Comparison of ENCODE assay signal across 31 cellular contexts in genomic region chr11:132650969-132651720, GRCh38.
"Had no signal": no experiment of that assay in that cellular context is flagged by ENCODE, and none has a peak within 500 bp of the region (broad histone marks: within the 10 kb centered on the region; RNA-seq: fewer than 3 reads in every experiment).

No MANE protein-coding gene starts in this region.

- H3K4me3 ChIP-seq: adrenal gland, ascending aorta, cardiac muscle cell, colonic mucosa, dorsolateral prefrontal cortex, mucosa of descending colon, suprapubic skin, tibial nerve had no signal

- H3K4me1 ChIP-seq: adrenal gland, ascending aorta, colonic mucosa, suprapubic skin, tibial nerve had no signal

- H3K27ac ChIP-seq: adrenal gland, ascending aorta, cardiac muscle cell, colonic mucosa, dorsolateral prefrontal cortex, suprapubic skin, tibial nerve, VCaP had no signal

- H3K36me3 ChIP-seq: adrenal gland, ascending aorta, cardiac muscle cell, colonic mucosa, suprapubic skin, tibial nerve had no signal

- DNase-seq: activated CD4-positive, alpha-beta T cell treated with anti-CD3 and anti-CD28 coated beads for 48 hours; activated CD4-positive, alpha-beta T cell treated with anti-CD3 and anti-CD28 coated beads, Interleukin-2, amount 50 U/mL, for 48 hours; activated CD8-positive, alpha-beta memory T cell treated with anti-CD3 and anti-CD28 coated beads for 24 hours; activated effector memory CD4-positive, alpha-beta T cell treated with anti-CD3 and anti-CD28 coated beads, Interleukin-2, amount 50 U/mL, for 16 hours; activated naive CD4-positive, alpha-beta T cell treated with anti-CD3 and anti-CD28 coated beads for 36 hours; activated naive CD8-positive, alpha-beta T cell treated with anti-CD3 and anti-CD28 coated beads for 36 hours; adrenal gland; cerebellar nuclear complex; colonic mucosa; dorsolateral prefrontal cortex; effector memory CD8-positive, alpha-beta T cell; erythroblast; foreskin fibroblast; head of caudate nucleus; hippocampal formation; kidney; left colon; mesendoderm; mucosa of descending colon; small intestine; stimulated activated CD4-positive, alpha-beta T cell treated with anti-CD3 and anti-CD28 coated beads, Interleukin-1b, Interleukin-23, amount 100 ng/mL, for 48 hours; stimulated activated naive CD4-positive, alpha-beta T cell; SW 1271; T-helper 9 cell had no signal

- ATAC-seq: activated CD4-positive, CD25-positive, alpha-beta regulatory T cell treated with anti-CD3 and anti-CD28 coated beads, Interleukin-2, amount 50 U/mL, for 24 hours; effector memory CD8-positive, alpha-beta T cell; left colon; mucosa of descending colon; sciatic nerve had no signal

- H3K27me3 ChIP-seq: adrenal gland, ascending aorta, cardiac muscle cell, colonic mucosa, dorsolateral prefrontal cortex, suprapubic skin, tibial nerve had no signal

- H3K9me3 ChIP-seq: adrenal gland, ascending aorta, colonic mucosa, suprapubic skin, tibial nerve had no signal
